Comparison of ENCODE assay signal across 5 cellular contexts in genomic region chr12:120206781-120207180, GRCh38. TPM values are rescaled to one million over a fixed set of nuclear protein-coding genes. Genes with fewer than 3 reads are reported as not detected.
DNase-seq lines count a peak whose midpoint lies in the region; ATAC-seq, FAIRE-seq and TF ChIP-seq lines count a peak whose summit lies in the region.
"Not testable (repeated sequence)": the region's sequence is repeated elsewhere in the genome, so short reads cannot be mapped to it uniquely, and the experiment has no call there.

No MANE protein-coding gene starts in this region.

- H3K4me3 Mint-ChIP-seq in activated T-helper 17 cell treated with anti-CD3 and anti-CD28 coated beads, Interleukin-2, amount 50 U/mL, for 72 hours; central memory CD8-positive, alpha-beta T cell: not testable (repeated sequence)

- H3K9ac ChIP-seq in IMR-90 (ENCODE audit: low read depth, low read length); HepG2 (ENCODE audit: insufficient read depth, low read depth, low read length): not testable (repeated sequence)

- POLR2A ChIA-PET in IMR-90 (lab: Charles Lee; ENCODE audit: unreplicated experiment) = not testable (repeated sequence)
- POLR2A ChIA-PET in HepG2 (lab: Yijun Ruan, JAX) = interaction anchor here (2.1 kb wide), 1 partner anchor 13 kb away, joined by 5 read pairs; no protein-coding TSS in a partner anchor

- not testable (repeated sequence) for H3K4ac ChIP-seq in IMR-90 (ENCODE audit: low read depth, low read length)

- H3K79me1 ChIP-seq in IMR-90 (ENCODE audit: low read depth in 1 of 2, low read length in 2 of 2) = peaks cover 5 to 23% of the 10 kb centered on the region in 2 experiments

- H3K27ac Mint-ChIP-seq in activated T-helper 17 cell treated with anti-CD3 and anti-CD28 coated beads, Interleukin-2, amount 50 U/mL, for 72 hours = peak overlapping the region; percentile 6
- H3K27ac Mint-ChIP-seq in central memory CD8-positive, alpha-beta T cell (ENCODE audit: low read depth) = peak overlapping the region; percentile 19

- not testable (repeated sequence) for BruUV-seq in IMR-90 (replicated peaks; lab: Mats Ljungman, UMichigan); HepG2 (replicated peaks; lab: Mats Ljungman, UMichigan)

- TF ChIP-seq EP300 in HepG2 (IDR thresholded peaks at IDR 0.05; ENCODE audit: low read depth in 2 of 2, low read length in 2 of 2); HepG2 (CRISPR knock-in tag; IDR thresholded peaks at IDR 0.05; ENCODE audit: borderline replicate concordance): not testable (repeated sequence)

- intact Hi-C loops in IMR-90 (cut with micrococcal nuclease); HepG2 (cut with micrococcal nuclease; ENCODE audit: unreplicated experiment): not testable (repeated sequence)

- not testable (repeated sequence) for H4K91ac ChIP-seq in IMR-90 (ENCODE audit: insufficient read depth, low read depth, low read length)

- not testable (repeated sequence) for H2BK20ac ChIP-seq in IMR-90 (ENCODE audit: low read depth, low read length)

- not testable (repeated sequence) for H3K27ac ChIP-seq in IMR-90 (ENCODE audit: insufficient read depth, low read length); RWPE2 (ENCODE audit: poor library complexity, severe bottlenecking); HepG2 (ENCODE audit: extremely low read length, insufficient read depth, low read length)

- not testable (repeated sequence) for H3K4me1 Mint-ChIP-seq in activated T-helper 17 cell treated with anti-CD3 and anti-CD28 coated beads, Interleukin-2, amount 50 U/mL, for 72 hours
- H3K4me1 Mint-ChIP-seq in central memory CD8-positive, alpha-beta T cell = peaks cover 14% of the 10 kb centered on the region

- H2BK5ac ChIP-seq in IMR-90 (ENCODE audit: low read depth, low read length, poor library complexity, severe bottlenecking) = not testable (repeated sequence)

- H3K4me3 ChIP-seq in IMR-90 (ENCODE audit: insufficient read depth, low read depth, low read length); RWPE2 (ENCODE audit: severe bottlenecking); HepG2 (replicated peaks in 1 of 3; ENCODE audit: insufficient read depth in 1 of 3, low read depth in 2 of 3, low read length in 3 of 3): not testable (repeated sequence)

- not testable (repeated sequence) for H3K9me1 ChIP-seq in IMR-90 (ENCODE audit: insufficient read depth, low read length)

- not testable (repeated sequence) for H3K4me1 ChIP-seq in IMR-90 (ENCODE audit: control insufficient read depth, insufficient read depth, low read length); RWPE2 (ENCODE audit: insufficient read depth, poor library complexity, severe bottlenecking)
- peaks cover 10% of the 10 kb centered on the region; the same call in 1 of the 2 replicates for H3K4me1 ChIP-seq in HepG2 (ENCODE audit: insufficient read depth, low read length)

- not testable (repeated sequence) for H3K4me2 ChIP-seq in IMR-90 (ENCODE audit: low read depth, low read length); HepG2 (ENCODE audit: low read depth, low read length)

- peaks cover 27% of the 10 kb centered on the region for H3K36me3 Mint-ChIP-seq in activated T-helper 17 cell treated with anti-CD3 and anti-CD28 coated beads, Interleukin-2, amount 50 U/mL, for 72 hours (ENCODE audit: low read depth)
- H3K36me3 Mint-ChIP-seq in central memory CD8-positive, alpha-beta T cell (ENCODE audit: insufficient read depth) = peaks cover 22% of the 10 kb centered on the region

- in situ Hi-C loops in IMR-90 (cut with MboI; ENCODE audit: low sequenced_read_pairs); HepG2 (cut with HindIII; ENCODE audit: extremely low pct_ligation_motif_present, low pct_unique_long_range_greater_than_20kb): not testable (repeated sequence)

- not testable (repeated sequence) for H3K27me3 Mint-ChIP-seq in activated T-helper 17 cell treated with anti-CD3 and anti-CD28 coated beads, Interleukin-2, amount 50 U/mL, for 72 hours; central memory CD8-positive, alpha-beta T cell

- H3K27me3 ChIP-seq in IMR-90 (ENCODE audit: control insufficient read depth, insufficient read depth, low read length); RWPE2 (ENCODE audit: insufficient read depth, poor library complexity, severe bottlenecking); HepG2 (ENCODE audit: control insufficient read depth in 1 of 2, insufficient read depth in 2 of 2, low read length in 2 of 2): not testable (repeated sequence)

- not testable (repeated sequence) for H2BK120ac ChIP-seq in IMR-90 (ENCODE audit: low read depth, low read length)

- H2AK5ac ChIP-seq in IMR-90 (ENCODE audit: low read depth, low read length) = not testable (repeated sequence)

- H2AFZ ChIP-seq in IMR-90 (replicated peaks; ENCODE audit: low read length, poor library complexity); HepG2 (ENCODE audit: low read length): not testable (repeated sequence)

- H3K36me3 ChIP-seq in IMR-90 (ENCODE audit: control insufficient read depth, insufficient read depth, low read length) (peaks cover 27% of the 10 kb centered on the region), RWPE2 (ENCODE audit: low read depth) (peaks cover 25% of the 10 kb centered on the region), HepG2 (replicated peaks in 1 of 2; ENCODE audit: control insufficient read depth in 1 of 2, insufficient read depth in 2 of 2, low read length in 2 of 2) (peaks cover 12 to 28% of the 10 kb centered on the region in 2 experiments; a peak in 4 of 5 replicates)

- H3K9me3 ChIP-seq in IMR-90 (ENCODE audit: control insufficient read depth, insufficient read depth, low read length); RWPE2 (ENCODE audit: severe bottlenecking); HepG2 (ENCODE audit: low read length): not testable (repeated sequence)

- no CpG with 5 or more reads among the region's 5 CpGs for WGBS in IMR-90 (ENCODE audit: extremely low coverage in 2 of 2, insufficient read length in 1 of 2), 2 experiments
- over 99% methylated on average over 5 of the region's 5 CpGs for WGBS in HepG2 (ENCODE audit: low lambda C conversion rate)

- TF ChIP-seq RAD21 in IMR-90 (IDR thresholded peaks at IDR 0.05; ENCODE audit: low read length); HepG2 (CRISPR knock-in tag; IDR thresholded peaks at IDR 0.05): not testable (repeated sequence)

- H3K14ac ChIP-seq in IMR-90 (replicated peaks; ENCODE audit: low read depth, low read length) = not testable (repeated sequence)

- DNase-seq in IMR-90; RWPE2 (ENCODE audit: low spot score); central memory CD8-positive, alpha-beta T cell (ENCODE audit: low spot score in 2 of 2); HepG2 (ENCODE audit: low spot score): not testable (repeated sequence)

- not testable (repeated sequence) for H2BK15ac ChIP-seq in IMR-90 (ENCODE audit: low read depth, low read length)

- H3K56ac ChIP-seq in IMR-90 (ENCODE audit: extremely low read depth, insufficient read depth, low read length) = not testable (repeated sequence)

- dilution Hi-C loops in IMR-90 (cut with HindIII; ENCODE audit: low sequenced_read_pairs, unreplicated experiment) = not testable (repeated sequence)

- H3K79me2 ChIP-seq in HepG2 (ENCODE audit: insufficient read depth, low read length) = not testable (repeated sequence)

- H4K8ac ChIP-seq in IMR-90 (ENCODE audit: low read depth in 2 of 2, low read length in 2 of 2) = not testable (repeated sequence)

- H2AK9ac ChIP-seq in IMR-90 (replicated peaks; ENCODE audit: low read depth, low read length, poor library complexity) = not testable (repeated sequence)

- H4K20me1 ChIP-seq in IMR-90 (ENCODE audit: insufficient read depth, low read length); HepG2 (ENCODE audit: insufficient read depth, low read length): not testable (repeated sequence)

- not testable (repeated sequence) for TF ChIP-seq POLR2A in IMR-90 (IDR thresholded peaks at IDR 0.05; ENCODE audit: low read depth, low read length); HepG2 (IDR thresholded peaks at IDR 0.05; ENCODE audit: insufficient read depth in 1 of 2, low read depth in 2 of 2, low read length in 2 of 2)

- not testable (repeated sequence) for H3K18ac ChIP-seq in IMR-90 (ENCODE audit: low read depth, low read length)

- ATAC-seq in IMR-90 (ENCODE audit: low read depth); activated T-helper 17 cell treated with anti-CD3 and anti-CD28 coated beads, Interleukin-2, amount 50 U/mL, for 72 hours (replicated peaks); central memory CD8-positive, alpha-beta T cell (replicated peaks; ENCODE audit: extremely low read depth, poor library complexity, severe bottlenecking); HepG2: not testable (repeated sequence)
- peak; percentile 26; the same call in 2 of the 3 replicates for ATAC-seq in RWPE2 (ENCODE audit: low read depth)

- TF ChIP-seq CTCF in IMR-90 (conservative IDR thresholded peaks at IDR 0.05; ENCODE audit: low read depth, low read length); RWPE2 (IDR thresholded peaks at IDR 0.05; ENCODE audit: poor library complexity, severe bottlenecking); HepG2 (CRISPR knock-in tag; IDR thresholded peaks at IDR 0.05): not testable (repeated sequence)

- H3K23ac ChIP-seq in IMR-90 (ENCODE audit: low read depth, low read length) = not testable (repeated sequence)

- H4K5ac ChIP-seq in IMR-90 (ENCODE audit: low read depth, low read length) = not testable (repeated sequence)

- not testable (repeated sequence) for FAIRE-seq in HepG2 (lab: Jason Lieb, UNC)

- CTCF ChIA-PET in IMR-90 (lab: Yijun Ruan, JAX) = interaction anchor here (0.6 kb wide), 1 partner anchor 25 kb away, joined by 3 read pairs; no protein-coding TSS in a partner anchor
- CTCF ChIA-PET in HepG2 (lab: Yijun Ruan, JAX; ENCODE audit: low intra/inter-chr PET ratio, low total read pairs) = not testable (repeated sequence)

- H3K9me3 Mint-ChIP-seq in activated T-helper 17 cell treated with anti-CD3 and anti-CD28 coated beads, Interleukin-2, amount 50 U/mL, for 72 hours; central memory CD8-positive, alpha-beta T cell: not testable (repeated sequence)

RNA-seq across cellular contexts. Expression of gene RPLP0, which starts 5.9 kb away (rescaled TPM):
- total RNA-seq in IMR-90 (2012; rRNA removed) (4,496 and 5,401 TPM in 2 replicates), HepG2 (2016; rRNA removed; fragmentation: Illumina TruSeq; extraction: Trizol) (2,915 and 3,025 TPM in 2 replicates)
- polyA plus RNA-seq in IMR-90 (2012; rRNA removed) (5,590 and 6,356 TPM in 2 replicates), HepG2 (2011; rRNA removed) (5,570 and 6,229 TPM in 2 replicates)
- polyA plus RNA-seq in IMR-90 (2012; cell fraction: cytosol; rRNA removed) = 2,244 and 4,987 TPM in 2 replicates
- polyA plus RNA-seq in IMR-90 (2012; cell fraction: nucleus; rRNA removed; ENCODE audit: low replicate concordance) = 1,556 and 2,037 TPM in 2 replicates
- 1,000 to 10,000 TPM; 3,687 to 4,380 TPM for total RNA-seq in activated T-helper 17 cell treated with anti-CD3 and anti-CD28 coated beads, Interleukin-2, amount 50 U/mL, for 72 hours
- 12,942 and 14,844 TPM in 2 replicates for total RNA-seq in HepG2 (2016; cell fraction: cytosol; rRNA removed; fragmentation: Illumina TruSeq; extraction: Trizol; ENCODE audit: low read depth)
- total RNA-seq in HepG2 (2016; cell fraction: insoluble cytoplasmic fraction; rRNA removed; fragmentation: Illumina TruSeq; extraction: Trizol) = 2,993 and 3,024 TPM in 2 replicates
- 11,359 and 11,757 TPM in 2 replicates for total RNA-seq in HepG2 (2016; cell fraction: membrane; rRNA removed; fragmentation: Illumina TruSeq; extraction: Trizol)
- 1,126 and 1,259 TPM in 2 replicates for total RNA-seq in HepG2 (2016; cell fraction: nucleus; rRNA removed; fragmentation: Illumina TruSeq; extraction: Trizol)
- polyA plus RNA-seq in HepG2 (2011; cell fraction: cytosol; rRNA removed) = 8,040 and 9,457 TPM in 2 replicates
- 2,511 and 2,559 TPM in 2 replicates for polyA plus RNA-seq in HepG2 (2011; cell fraction: nucleus; rRNA removed)
- polyA plus RNA-seq in HepG2 (2012) = 2,582 and 3,579 TPM in 2 replicates
- polyA plus RNA-seq in HepG2 (2016; cell fraction: cytosol; fragmentation: Illumina TruSeq; extraction: Trizol; ENCODE audit: low read depth) = 15,203 and 16,637 TPM in 2 replicates
- 2,845 and 2,926 TPM in 2 replicates for polyA plus RNA-seq in HepG2 (2016; cell fraction: insoluble cytoplasmic fraction; fragmentation: Illumina TruSeq; extraction: Trizol; ENCODE audit: low read depth)
- polyA plus RNA-seq in HepG2 (2016; cell fraction: membrane; fragmentation: Illumina TruSeq; extraction: Trizol; ENCODE audit: low read depth) = 10,153 and 10,714 TPM in 2 replicates
- polyA plus RNA-seq in HepG2 (2016; cell fraction: nucleus; fragmentation: Illumina TruSeq; extraction: Trizol; ENCODE audit: insufficient read depth, low read depth) = 1,939 and 1,982 TPM in 2 replicates
- 4,147 and 6,586 TPM in 2 replicates for polyA minus RNA-seq in HepG2 (2011; rRNA and poly(A)+ RNA removed; ENCODE audit: low replicate concordance)
- 1,238 and 1,297 TPM in 2 replicates for polyA minus RNA-seq in HepG2 (2011; cell fraction: cytosol; rRNA and poly(A)+ RNA removed)
- 657 and 805 TPM in 2 replicates for polyA minus RNA-seq in HepG2 (2011; cell fraction: nucleus; rRNA and poly(A)+ RNA removed)

RNA-seq across cellular contexts. Expression of gene GCN1, which starts 12.3 kb away (rescaled TPM):
- total RNA-seq in IMR-90 (2012; rRNA removed) (65.8 and 77.6 TPM in 2 replicates), HepG2 (2016; rRNA removed; fragmentation: Illumina TruSeq; extraction: Trizol) (66.7 and 83.0 TPM in 2 replicates)
- polyA plus RNA-seq in IMR-90 (2012; rRNA removed) (57.8 and 76.1 TPM in 2 replicates), HepG2 (2011; rRNA removed) (55.3 and 58.2 TPM in 2 replicates)
- polyA plus RNA-seq in IMR-90 (2012; cell fraction: cytosol; rRNA removed) = 28.3 and 50.4 TPM in 2 replicates
- polyA plus RNA-seq in IMR-90 (2012; cell fraction: nucleus; rRNA removed; ENCODE audit: low replicate concordance) = 74.2 and 147 TPM in 2 replicates
- total RNA-seq in activated T-helper 17 cell treated with anti-CD3 and anti-CD28 coated beads, Interleukin-2, amount 50 U/mL, for 72 hours = 100 to 1,000 TPM in 1 of 2 donors, 10 to 100 TPM in 1; 94.4 to 177 TPM
- 59.7 and 67.2 TPM in 2 replicates for total RNA-seq in HepG2 (2016; cell fraction: cytosol; rRNA removed; fragmentation: Illumina TruSeq; extraction: Trizol; ENCODE audit: low read depth)
- 56.9 and 87.0 TPM in 2 replicates for total RNA-seq in HepG2 (2016; cell fraction: insoluble cytoplasmic fraction; rRNA removed; fragmentation: Illumina TruSeq; extraction: Trizol)
- 19.6 and 22.1 TPM in 2 replicates for total RNA-seq in HepG2 (2016; cell fraction: membrane; rRNA removed; fragmentation: Illumina TruSeq; extraction: Trizol)
- total RNA-seq in HepG2 (2016; cell fraction: nucleus; rRNA removed; fragmentation: Illumina TruSeq; extraction: Trizol) = 125 and 128 TPM in 2 replicates
- 20.5 and 25.6 TPM in 2 replicates for polyA plus RNA-seq in HepG2 (2011; cell fraction: cytosol; rRNA removed)
- 394 and 725 TPM in 2 replicates for polyA plus RNA-seq in HepG2 (2011; cell fraction: nucleus; rRNA removed)
- polyA plus RNA-seq in HepG2 (2012) = 47.0 and 60.6 TPM in 2 replicates
- polyA plus RNA-seq in HepG2 (2016; cell fraction: cytosol; fragmentation: Illumina TruSeq; extraction: Trizol; ENCODE audit: low read depth) = 1.8 and 2.1 TPM in 2 replicates
- 33.5 and 45.5 TPM in 2 replicates for polyA plus RNA-seq in HepG2 (2016; cell fraction: insoluble cytoplasmic fraction; fragmentation: Illumina TruSeq; extraction: Trizol; ENCODE audit: low read depth)
- 4.1 and 5.4 TPM in 2 replicates for polyA plus RNA-seq in HepG2 (2016; cell fraction: membrane; fragmentation: Illumina TruSeq; extraction: Trizol; ENCODE audit: low read depth)
- polyA plus RNA-seq in HepG2 (2016; cell fraction: nucleus; fragmentation: Illumina TruSeq; extraction: Trizol; ENCODE audit: insufficient read depth, low read depth) = 177 and 198 TPM in 2 replicates
- 204 and 255 TPM in 2 replicates for polyA minus RNA-seq in HepG2 (2011; rRNA and poly(A)+ RNA removed; ENCODE audit: low replicate concordance)
- polyA minus RNA-seq in HepG2 (2011; cell fraction: cytosol; rRNA and poly(A)+ RNA removed) = 59.8 and 61.6 TPM in 2 replicates
- polyA minus RNA-seq in HepG2 (2011; cell fraction: nucleus; rRNA and poly(A)+ RNA removed) = 229 and 237 TPM in 2 replicates

RNA-seq across cellular contexts. Expression of gene PXN, which starts 58.7 kb away (rescaled TPM):
- total RNA-seq in IMR-90 (2012; rRNA removed) (33.9 and 46.6 TPM in 2 replicates), HepG2 (2016; rRNA removed; fragmentation: Illumina TruSeq; extraction: Trizol) (13.6 and 14.2 TPM in 2 replicates)
- polyA plus RNA-seq in IMR-90 (2012; rRNA removed) (134 and 139 TPM in 2 replicates), HepG2 (2011; rRNA removed) (13.9 and 14.2 TPM in 2 replicates)
- 104 and 123 TPM in 2 replicates for polyA plus RNA-seq in IMR-90 (2012; cell fraction: cytosol; rRNA removed)
- polyA plus RNA-seq in IMR-90 (2012; cell fraction: nucleus; rRNA removed; ENCODE audit: low replicate concordance) = 210 and 333 TPM in 2 replicates
- total RNA-seq in activated T-helper 17 cell treated with anti-CD3 and anti-CD28 coated beads, Interleukin-2, amount 50 U/mL, for 72 hours = 10 to 100 TPM; 44.8 to 65.5 TPM
- total RNA-seq in HepG2 (2016; cell fraction: cytosol; rRNA removed; fragmentation: Illumina TruSeq; extraction: Trizol; ENCODE audit: low read depth) = 2.8 and 2.9 TPM in 2 replicates
- 10.2 and 11.3 TPM in 2 replicates for total RNA-seq in HepG2 (2016; cell fraction: insoluble cytoplasmic fraction; rRNA removed; fragmentation: Illumina TruSeq; extraction: Trizol)
- total RNA-seq in HepG2 (2016; cell fraction: membrane; rRNA removed; fragmentation: Illumina TruSeq; extraction: Trizol) = 10.5 and 13.4 TPM in 2 replicates
- 10.6 and 14.0 TPM in 2 replicates for total RNA-seq in HepG2 (2016; cell fraction: nucleus; rRNA removed; fragmentation: Illumina TruSeq; extraction: Trizol)
- polyA plus RNA-seq in HepG2 (2011; cell fraction: cytosol; rRNA removed) = 5.8 and 6.3 TPM in 2 replicates
- polyA plus RNA-seq in HepG2 (2011; cell fraction: nucleus; rRNA removed) = 34.5 and 43.7 TPM in 2 replicates
- 18.0 and 21.4 TPM in 2 replicates for polyA plus RNA-seq in HepG2 (2012)
- polyA plus RNA-seq in HepG2 (2016; cell fraction: cytosol; fragmentation: Illumina TruSeq; extraction: Trizol; ENCODE audit: low read depth) = 3.3 and 3.4 TPM in 2 replicates
- polyA plus RNA-seq in HepG2 (2016; cell fraction: insoluble cytoplasmic fraction; fragmentation: Illumina TruSeq; extraction: Trizol; ENCODE audit: low read depth) = 20.0 and 28.0 TPM in 2 replicates
- polyA plus RNA-seq in HepG2 (2016; cell fraction: membrane; fragmentation: Illumina TruSeq; extraction: Trizol; ENCODE audit: low read depth) = 14.1 and 14.2 TPM in 2 replicates
- polyA plus RNA-seq in HepG2 (2016; cell fraction: nucleus; fragmentation: Illumina TruSeq; extraction: Trizol; ENCODE audit: insufficient read depth, low read depth) = 43.9 and 49.3 TPM in 2 replicates
- polyA minus RNA-seq in HepG2 (2011; rRNA and poly(A)+ RNA removed; ENCODE audit: low replicate concordance) = 26.4 and 40.4 TPM in 2 replicates
- 6.4 and 8.2 TPM in 2 replicates for polyA minus RNA-seq in HepG2 (2011; cell fraction: cytosol; rRNA and poly(A)+ RNA removed)
- 10.3 and 10.7 TPM in 2 replicates for polyA minus RNA-seq in HepG2 (2011; cell fraction: nucleus; rRNA and poly(A)+ RNA removed)
